Comparison of ENCODE assay signal across 8 cellular contexts in the genomic region with DNA sequence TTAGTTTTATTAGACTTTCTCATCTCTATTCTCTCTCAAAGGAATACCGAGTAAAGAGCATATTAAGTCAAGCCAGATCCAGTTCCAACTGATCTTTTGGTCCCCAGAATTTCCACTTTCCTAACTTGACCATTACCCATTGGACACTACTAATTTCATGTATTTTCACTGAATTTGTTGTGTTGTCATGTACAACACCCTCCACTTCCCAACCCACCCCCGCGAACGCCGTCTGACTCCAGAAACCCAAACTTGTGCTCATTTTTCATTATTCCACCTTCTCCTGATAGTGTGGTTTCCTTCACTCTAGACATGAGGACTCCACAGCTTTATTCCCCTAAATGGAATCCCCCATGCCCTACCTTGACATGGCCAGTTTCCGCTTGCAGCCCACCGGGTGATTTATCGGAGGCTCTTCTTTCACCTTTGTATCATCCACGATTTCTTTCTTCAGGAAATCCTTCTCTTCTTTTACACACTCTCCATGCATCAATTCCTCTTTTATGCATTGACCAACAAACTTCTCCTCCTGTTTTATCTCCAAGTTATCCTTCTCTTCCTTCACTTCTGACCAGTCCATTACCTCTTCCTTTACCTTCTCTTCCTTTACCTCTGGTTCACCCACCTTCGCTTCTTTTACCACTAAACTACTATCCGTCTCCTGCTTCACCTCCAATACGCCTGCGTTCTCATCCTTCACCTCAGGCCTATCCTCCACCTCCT. TPM values are rescaled to one million over a fixed set of nuclear protein-coding genes. Genes with fewer than 3 reads are reported as not detected.
DNase-seq lines count a peak whose midpoint lies in the region; ATAC-seq and TF ChIP-seq lines count a peak whose summit lies in the region.

No MANE protein-coding gene starts in this region.

- DNase-seq in ELR (ENCODE audit: low read depth) (peak; percentile 28), HFF-Myc (ENCODE audit: extremely low read depth, low read depth) (no peak), SK-N-MC (ENCODE audit: low read depth, low spot score) (no peak), iris pigment epithelial cell (ENCODE audit: low read depth) (peak; percentile 17), tibial nerve (ENCODE audit: low spot score in 2 of 2) (no peak), GM13977 (ENCODE audit: low spot score) (no peak)
- DNase-seq in activated CD8-positive, alpha-beta memory T cell treated with anti-CD3 and anti-CD28 coated beads, Interleukin-2, amount 50 U/mL, for 48 hours: no peak

- TF ChIP-seq EP300 in tibial nerve (IDR thresholded peaks at IDR 0.05): no peak

- peak overlapping the region; percentile 87 for H3K9ac ChIP-seq in SK-N-MC (ENCODE audit: insufficient read length)

- peaks cover 0 to 25% (median 10%) of the 10 kb centered on the region in 4 donors for H3K4me1 ChIP-seq in tibial nerve

- no peak for TF ChIP-seq CTCF in HFF-Myc (IDR thresholded peaks at IDR 0.05; ENCODE audit: low read depth, low read length, missing control alignments)
- no peak for TF ChIP-seq CTCF in tibial nerve (IDR thresholded peaks at IDR 0.05)
- TF ChIP-seq CTCF in GM13977 (IDR thresholded peaks at IDR 0.05; ENCODE audit: extremely low read depth, insufficient read depth, missing control alignments): no peak

- H3K9me3 ChIP-seq in SK-N-MC (ENCODE audit: low read depth, low read length) (no peaks in the 10 kb centered on the region), tibial nerve (no peaks in the 10 kb centered on the region)

- H3K27me3 ChIP-seq in tibial nerve: no peaks in the 10 kb centered on the region

- no peak overlapping the region for H3K27ac ChIP-seq in SK-N-MC
- peak overlapping the region; percentile 65 to 88 (median 86) for H3K27ac ChIP-seq in tibial nerve

- H3K36me3 ChIP-seq in SK-N-MC (ENCODE audit: insufficient read depth, low read length): peaks cover 37% of the 10 kb centered on the region
- H3K36me3 ChIP-seq in tibial nerve: peaks cover 0 to 37% (median 0%) of the 10 kb centered on the region in 3 donors

- H3K4me3 ChIP-seq in HFF-Myc (replicated peaks; ENCODE audit: low read depth, low read length): peak overlapping the region; percentile 91
- peak overlapping the region; percentile 85 for H3K4me3 ChIP-seq in SK-N-MC
- H3K4me3 ChIP-seq in tibial nerve: peak overlapping the region; percentile 69 to 89 (median 80)

- no peak for TF ChIP-seq POLR2A in tibial nerve (IDR thresholded peaks at IDR 0.05)

- ATAC-seq in GM19035 (IDR thresholded peaks at IDR 0.05; ENCODE audit: unreplicated experiment): no peak

- 11 to 19% methylated on average over 13 of the region's 13 CpGs for WGBS in tibial nerve, 2 donors

- in situ Hi-C loops in GM13977 (cut with MboI; ENCODE audit: low pct_unique_long_range_greater_than_20kb, low sequenced_read_pairs, unreplicated experiment): no loop called here

RNA-seq across cellular contexts. Expression of a gene that starts 0.8 kb away (rescaled TPM):
- total RNA-seq in tibial nerve: 10 to 100 TPM; 10.4 to 22.1 (median 17.7) TPM

Comparison
In these comparisons a context has a peak if more than half of its experiments do, and no peak if none do; other contexts are left out.
1. DNase-seq: peak in ELR (single experiment) and iris pigment epithelial cell (single experiment); none in HFF-Myc (single experiment), SK-N-MC (single experiment), tibial nerve (0 of 2), activated CD8-positive, alpha-beta memory T cell treated with anti-CD3 and anti-CD28 coated beads, Interleukin-2, amount 50 U/mL, for 48 hours (single experiment) and GM13977 (single experiment).
2. Peak in every context shown above with its lines, with median percentiles within 50 percentile points of each other: H3K4me3 ChIP-seq.